In genomic region chr10:73110345-73110849, GRCh38 we compare ENCODE assay signal across 8 cellular contexts. TPM values are rescaled to one million over a fixed set of nuclear protein-coding genes. Genes with fewer than 3 reads are reported as not detected.
DNase-seq lines count a peak whose midpoint lies in the region; ATAC-seq and TF ChIP-seq lines count a peak whose summit lies in the region.

Gene NUDT13 (plus strand): TSS chr10:73110455. CDS start chr10:73114366, 3,911 bp downstream.

- ATAC-seq in body of pancreas (peak; percentile 92), HG03196 (IDR thresholded peaks at IDR 0.05; ENCODE audit: unreplicated experiment) (no peak)

- H2AFZ ChIP-seq in hepatocyte: peak within 1 kb of the TSS; percentile 72

- peak; percentile 5 for DNase-seq in activated CD4-positive, CD25-positive, alpha-beta regulatory T cell treated with anti-CD3 and anti-CD28 coated beads, Interleukin-2, amount 50 U/mL, for 16 hours (ENCODE audit: low read depth, low spot score)
- DNase-seq in activated CD4-positive, CD25-positive, alpha-beta regulatory T cell treated with anti-CD3 and anti-CD28 coated beads, Interleukin-2, amount 50 U/mL, for 72 hours: no peak
- peak; percentile 72 to 85 (median 77) for DNase-seq in body of pancreas
- DNase-seq in hepatocyte (ENCODE audit: low spot score): peak; percentile 83
- DNase-seq in prostate gland (ENCODE audit: low spot score): peak; percentile 78

- H3K4me3 ChIP-seq in HUES6 (ENCODE audit: low read depth, low read length) (peak within 1 kb of the TSS; percentile 61), body of pancreas (peak within 1 kb of the TSS; percentile 10 to 63), hepatocyte (peak within 1 kb of the TSS; percentile 17), prostate gland (peak within 1 kb of the TSS; percentile 32 to 33)

- peaks cover 29% of the 10 kb centered on the region for H3K36me3 Mint-ChIP-seq in T-helper 1 cell treated with Interleukin-12 subunit alpha and Interleukin-12 subunit beta and Interleukin-4 antibody, amounts not matched to agents 30 μg/mL and 1 μg/mL, for 36 hours (ENCODE audit: low read depth)

- H3K27ac ChIP-seq in HUES6 (ENCODE audit: low read depth, low read length): peak within 1 kb of the TSS; percentile 62
- peak within 1 kb of the TSS; percentile 48 to 93 (median 76) for H3K27ac ChIP-seq in body of pancreas
- H3K27ac ChIP-seq in hepatocyte: peak within 1 kb of the TSS; percentile 91
- H3K27ac ChIP-seq in prostate gland: peak within 1 kb of the TSS; percentile 61 to 77

- H3K36me3 ChIP-seq in HUES6 (ENCODE audit: control insufficient read depth, insufficient read depth, low read length) (no peaks in the 10 kb centered on the region), body of pancreas (replicated peaks in 1 of 2; ENCODE audit: insufficient read depth in 1 of 2, low read depth in 2 of 2) (no peaks in the 10 kb centered on the region), hepatocyte (replicated peaks; ENCODE audit: insufficient read depth, low read depth) (no peaks in the 10 kb centered on the region), prostate gland (no peaks in the 10 kb centered on the region)

- TF ChIP-seq CTCF in body of pancreas (IDR thresholded peaks at IDR 0.05) (no peak), hepatocyte (IDR thresholded peaks at IDR 0.05; ENCODE audit: poor library complexity) (no peak), prostate gland (IDR thresholded peaks at IDR 0.05) (no peak)

- intact Hi-C loops in body of pancreas (cut with DNase I): no loop called here
- intact Hi-C loops in prostate gland (cut with DNase I): no loop called here

- peak within 1 kb of the TSS; percentile 74 for H3K4me3 Mint-ChIP-seq in T-helper 1 cell treated with Interleukin-12 subunit alpha and Interleukin-12 subunit beta and Interleukin-4 antibody, amounts not matched to agents 30 μg/mL and 1 μg/mL, for 36 hours

- peak in 2 of 3 donors; percentile 59 to 61 for TF ChIP-seq POLR2A in body of pancreas (IDR thresholded peaks at IDR 0.05)
- TF ChIP-seq POLR2A in prostate gland (IDR thresholded peaks at IDR 0.05): no peak

- peaks cover 4% of the 10 kb centered on the region; the same call in 1 of the 2 replicates for H3K4me1 ChIP-seq in HUES6 (ENCODE audit: control insufficient read depth, insufficient read depth, low read length)
- H3K4me1 ChIP-seq in body of pancreas: peaks cover 7% of the 10 kb centered on the region
- no peaks in the 10 kb centered on the region for H3K4me1 ChIP-seq in hepatocyte (ENCODE audit: insufficient read depth)
- H3K4me1 ChIP-seq in prostate gland (replicated peaks): no peaks in the 10 kb centered on the region

- peak within 1 kb of the TSS; percentile 88 for H3K27ac Mint-ChIP-seq in T-helper 1 cell treated with Interleukin-12 subunit alpha and Interleukin-12 subunit beta and Interleukin-4 antibody, amounts not matched to agents 30 μg/mL and 1 μg/mL, for 36 hours

- H3K9me3 ChIP-seq in HUES6 (ENCODE audit: control insufficient read depth, insufficient read depth, low read depth, low read length) (peaks cover 2% of the 10 kb centered on the region; the same call in 1 of the 2 replicates), body of pancreas (no peaks in the 10 kb centered on the region), hepatocyte (ENCODE audit: low read depth) (no peaks in the 10 kb centered on the region), prostate gland (no peaks in the 10 kb centered on the region)

- peaks cover 7% of the 10 kb centered on the region for H3K9me3 Mint-ChIP-seq in T-helper 1 cell treated with Interleukin-12 subunit alpha and Interleukin-12 subunit beta and Interleukin-4 antibody, amounts not matched to agents 30 μg/mL and 1 μg/mL, for 36 hours

- H3K9ac ChIP-seq in HUES6 (ENCODE audit: low read length): peak within 1 kb of the TSS; percentile 64

- no peaks in the 10 kb centered on the region for H3K9me2 ChIP-seq in hepatocyte (replicated peaks; ENCODE audit: insufficient read depth)

- peaks cover 14% of the 10 kb centered on the region for H3K4me1 Mint-ChIP-seq in T-helper 1 cell treated with Interleukin-12 subunit alpha and Interleukin-12 subunit beta and Interleukin-4 antibody, amounts not matched to agents 30 μg/mL and 1 μg/mL, for 36 hours (ENCODE audit: low read depth)

- peaks cover 2% of the 10 kb centered on the region for H3K79me2 ChIP-seq in hepatocyte

- WGBS in body of pancreas, 2 donors: 0 to 1% methylated on average over 4 to 5 of the region's 5 CpGs
- under 1% methylated on average over 5 of the region's 5 CpGs for WGBS in hepatocyte (ENCODE audit: low lambda C conversion rate, missing lambda C conversion rate)
- 2% methylated on average over 5 of the region's 5 CpGs for WGBS in prostate gland

- no peaks in the 10 kb centered on the region for H4K20me1 ChIP-seq in hepatocyte (ENCODE audit: insufficient read depth, poor library complexity, severe bottlenecking)

- H3K27me3 ChIP-seq in HUES6 (ENCODE audit: control insufficient read depth, insufficient read depth, low read length): no peaks in the 10 kb centered on the region
- no peaks in the 10 kb centered on the region for H3K27me3 ChIP-seq in body of pancreas
- no peaks in the 10 kb centered on the region for H3K27me3 ChIP-seq in hepatocyte
- H3K27me3 ChIP-seq in prostate gland (replicated peaks; ENCODE audit: insufficient read depth): no peaks in the 10 kb centered on the region

- no peaks in the 10 kb centered on the region for H3K27me3 Mint-ChIP-seq in T-helper 1 cell treated with Interleukin-12 subunit alpha and Interleukin-12 subunit beta and Interleukin-4 antibody, amounts not matched to agents 30 μg/mL and 1 μg/mL, for 36 hours (ENCODE audit: low read depth)

- H3K4me2 ChIP-seq in hepatocyte: peak within 1 kb of the TSS; percentile 79

RNA-seq across cellular contexts. Expression of gene NUDT13, which starts in this region (rescaled TPM):
- total RNA-seq in body of pancreas (1 to 10 TPM; 2.3 to 3.3 TPM), hepatocyte (3.4 and 3.9 TPM in 2 replicates), prostate gland (1 to 10 TPM in 1 of 2 donors, under 1 TPM in 1; 0.97 to 1.6 TPM)
- 1.9 and 2.1 TPM in 2 replicates for polyA plus RNA-seq in hepatocyte
